12 cellular contexts compared by ENCODE assay signal in genomic region chr5:80187691-80188090, GRCh38.
A peak's percentile ranks its signal among the peaks of the same experiment; 100 is the strongest.
DNase-seq lines count a peak whose midpoint lies in the region; ATAC-seq and TF ChIP-seq lines count a peak whose summit lies in the region.
"Had no signal": no experiment of that assay in that cellular context is flagged by ENCODE, and none has a peak within 500 bp of the region (broad histone marks: within the 10 kb centered on the region; RNA-seq: fewer than 3 reads in every experiment).

No MANE protein-coding gene starts in this region.

- ATAC-seq in heart left ventricle (no peak), WTC11 (no peak), left lung (no peak), upper lobe of right lung (no peak), HG03095 (IDR thresholded peaks at IDR 0.05; ENCODE audit: unreplicated experiment) (no peak), GM21576 (IDR thresholded peaks at IDR 0.05; ENCODE audit: unreplicated experiment) (no peak)

- no peaks in the 10 kb centered on the region for H3K27me3 ChIP-seq in left ventricle myocardium inferior (ENCODE audit: low read depth)
- no peaks in the 10 kb centered on the region for H3K27me3 ChIP-seq in heart left ventricle
- no peaks in the 10 kb centered on the region for H3K27me3 ChIP-seq in left lung
- H3K27me3 ChIP-seq in upper lobe of right lung = no peaks in the 10 kb centered on the region
- H3K27me3 ChIP-seq: ascending aorta, BE2C had no signal

- peaks cover 88% of the 10 kb centered on the region for H3K4me1 Mint-ChIP-seq in WTC11

- H3K4me3 Mint-ChIP-seq in WTC11 = no peak overlapping the region

- TF ChIP-seq POLR2A in heart left ventricle (IDR thresholded peaks at IDR 0.05) = no peak

- H3K36me3 ChIP-seq in left ventricle myocardium inferior (no peaks in the 10 kb centered on the region), heart left ventricle (no peaks in the 10 kb centered on the region), left lung (no peaks in the 10 kb centered on the region), upper lobe of right lung (no peaks in the 10 kb centered on the region)
- H3K36me3 ChIP-seq: ascending aorta, BE2C had no signal

- POLR2A ChIA-PET in WTC11 (lab: Charles Lee) = interaction anchor here (0.8 to 5.4 kb wide), 2 partner anchors 58 to 68 kb away, joined by 4 to 37 read pairs; partner anchors contain the start of gene SERINC5

- CTCF ChIA-PET in WTC11 (lab: Charles Lee) = interaction anchor here (0.6 to 1.2 kb wide), 2 partner anchors 70 to 96 kb away, joined by 3 to 5 read pairs; no protein-coding TSS in a partner anchor

- H3K27ac Mint-ChIP-seq in WTC11 = peak overlapping the region; percentile 99

- H3K4me3 ChIP-seq in left ventricle myocardium inferior = no peak overlapping the region
- no peak overlapping the region for H3K4me3 ChIP-seq in heart left ventricle
- no peak overlapping the region for H3K4me3 ChIP-seq in left lung
- H3K4me3 ChIP-seq in upper lobe of right lung = no peak overlapping the region
- H3K4me3 ChIP-seq: ascending aorta had no signal

- DNase-seq in left ventricle myocardium inferior = no peak
- DNase-seq in heart left ventricle = no peak
- DNase-seq in WTC11 (ENCODE audit: low spot score) = no peak
- no peak for DNase-seq in left lung
- DNase-seq in upper lobe of right lung = no peak
- DNase-seq in HuH-7.5 (ENCODE audit: low spot score) = no peak
- DNase-seq: BE2C; effector CD8-positive, alpha-beta T cell; stimulated activated CD4-positive, alpha-beta T cell treated with anti-CD3 and anti-CD28 coated beads, Interleukin-15, amount 100 ng/mL, for 24 hours had no signal

- H3K9me3 ChIP-seq in left ventricle myocardium inferior (replicated peaks) = no peaks in the 10 kb centered on the region
- no peaks in the 10 kb centered on the region for H3K9me3 ChIP-seq in heart left ventricle
- H3K9me3 ChIP-seq in left lung = no peaks in the 10 kb centered on the region
- no peaks in the 10 kb centered on the region for H3K9me3 ChIP-seq in upper lobe of right lung
- H3K9me3 ChIP-seq: ascending aorta, BE2C had no signal

- H3K4me1 ChIP-seq in left ventricle myocardium inferior (peaks cover 58% of the 10 kb centered on the region), heart left ventricle (peaks cover 0 to 62% (median 35%) of the 10 kb centered on the region in 12 donors), left lung (peaks cover 32 to 55% of the 10 kb centered on the region in 2 donors), upper lobe of right lung (peaks cover 43% of the 10 kb centered on the region)

- TF ChIP-seq CTCF in left ventricle myocardium inferior (IDR thresholded peaks at IDR 0.05; ENCODE audit: borderline replicate concordance) = no peak
- TF ChIP-seq CTCF in heart left ventricle (IDR thresholded peaks at IDR 0.05) = no peak
- no peak for TF ChIP-seq CTCF in WTC11 (IDR thresholded peaks at IDR 0.05)
- no peak for TF ChIP-seq CTCF in left lung (IDR thresholded peaks at IDR 0.05)
- no peak for TF ChIP-seq CTCF in upper lobe of right lung (IDR thresholded peaks at IDR 0.05)

- H3K9me3 Mint-ChIP-seq in WTC11 = no peaks in the 10 kb centered on the region

- no peaks in the 10 kb centered on the region for H3K36me3 Mint-ChIP-seq in WTC11

- WGBS in heart left ventricle, 4 donors = 84 to 89% (median 87%) methylated on average over 6 of the region's 6 CpGs

- intact Hi-C loops in left ventricle myocardium inferior (cut with micrococcal nuclease) = no loop called here
- intact Hi-C loops in heart left ventricle (cut with DNase I) = no loop called here
- intact Hi-C loops in left lung (cut with DNase I) = no loop called here
- intact Hi-C loops in upper lobe of right lung (cut with DNase I) = no loop called here

- H3K27ac ChIP-seq in left ventricle myocardium inferior (replicated peaks) (peak overlapping the region; percentile 2), heart left ventricle (peak overlapping the region in 4 of 12 donors; percentile 2 to 68 (median 22)), left lung (peak overlapping the region; percentile 17 to 53), upper lobe of right lung (peak overlapping the region; percentile 65)
- H3K27ac ChIP-seq: ascending aorta had no signal

- H3K27me3 Mint-ChIP-seq in WTC11 (ENCODE audit: low read depth) = no peaks in the 10 kb centered on the region; the same call in 1 of the 2 replicates

TF ChIP-seq in WTC11, 78 proteins besides CTCF, POLR2A, EP300 and RAD21:
- no peak for TF ChIP-seq E2F4 (CRISPR knock-in tag; IDR thresholded peaks at IDR 0.05; ENCODE audit: borderline replicate concordance, low read depth)
